Comparison of ENCODE assay signal across 8 cellular contexts in the genomic region with DNA sequence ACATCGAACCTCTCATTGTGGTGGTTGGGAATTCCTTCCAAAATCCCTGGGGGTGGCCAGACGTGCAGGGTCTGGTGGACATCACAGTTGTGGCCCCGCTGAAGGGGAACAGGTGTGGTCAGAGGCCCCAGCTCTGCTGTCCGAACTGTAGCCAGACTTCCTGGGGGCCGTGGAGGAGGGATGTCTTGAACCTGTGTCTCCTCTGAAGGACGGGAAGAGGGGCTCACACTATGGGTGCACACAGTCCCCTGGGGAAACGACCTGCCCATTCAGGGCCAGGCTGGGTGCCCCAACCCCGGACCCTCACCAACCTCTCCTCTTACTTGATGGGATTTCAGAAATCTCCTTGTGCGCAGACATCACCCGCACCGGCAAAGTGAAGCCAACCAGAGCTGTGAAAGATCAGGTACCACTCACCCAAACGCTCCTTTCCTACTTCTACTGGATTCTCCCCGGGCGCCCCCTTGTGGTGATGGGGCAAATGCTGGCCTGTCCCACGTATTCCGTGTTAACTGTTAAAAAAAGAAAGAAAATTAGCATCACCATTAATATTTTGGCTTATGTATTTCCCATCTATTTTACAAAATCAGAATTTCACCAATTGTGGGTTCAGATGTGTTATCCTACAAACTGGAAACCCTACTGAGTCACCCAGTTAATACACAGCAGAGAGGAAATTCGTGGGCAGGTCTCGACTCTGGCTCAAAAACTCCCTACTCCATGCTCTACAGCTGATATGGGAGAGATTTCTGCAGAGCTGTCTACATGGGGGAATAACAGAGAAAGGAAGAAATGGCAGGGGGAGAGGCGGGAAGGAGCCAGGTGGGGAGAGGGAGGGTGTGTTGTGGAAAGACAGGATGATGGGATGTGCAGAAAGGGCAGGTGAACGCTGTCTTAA. TPM values are rescaled to one million over a fixed set of nuclear protein-coding genes. Genes with fewer than 3 reads are reported as not detected.
A peak's percentile ranks its signal among the peaks of the same experiment; 100 is the strongest.
DNase-seq lines count a peak whose midpoint lies in the region; ATAC-seq, FAIRE-seq and TF ChIP-seq lines count a peak whose summit lies in the region.

No MANE protein-coding gene starts in this region.

- H2BK12ac ChIP-seq in H1 (ENCODE audit: low read depth, low read length), result no peak overlapping the region

- H4K20me1 ChIP-seq in H1 (replicated peaks in 1 of 2; ENCODE audit: control insufficient read depth in 1 of 2, insufficient read depth in 2 of 2, low read length in 2 of 2), result no peaks in the 10 kb centered on the region

- TF ChIP-seq POLR2A in H1 (IDR thresholded peaks at IDR 0.05; ENCODE audit: control extremely low read depth in 1 of 2, low read depth in 2 of 2, low read length in 2 of 2), result no peak

- H2BK120ac ChIP-seq in H1 (replicated peaks; ENCODE audit: low read depth, low read length), result no peak overlapping the region

- no peak overlapping the region for H3K4me2 ChIP-seq in H1 (ENCODE audit: insufficient read depth in 1 of 2, low read depth in 2 of 2, low read length in 2 of 2)

- no peak overlapping the region for H3K4me3 ChIP-seq in H1 (ENCODE audit: extremely low read depth in 1 of 4, insufficient read depth in 2 of 4, low read depth in 3 of 4, low read length in 4 of 4)

- POLR2A ChIA-PET in activated CD8-positive, alpha-beta T cell treated with anti-CD3 and anti-CD28 coated beads for 36 hours (lab: Charles Lee), result no interaction called here
- POLR2A ChIA-PET in H1 (lab: Charles Lee; ENCODE audit: partially characterized antibody), result no interaction called here

- H3K18ac ChIP-seq in H1 (ENCODE audit: extremely low read depth, low read length), result no peak overlapping the region

- TF ChIP-seq RAD21 in H1 (IDR thresholded peaks at IDR 0.05 in 1 of 2, conservative IDR thresholded peaks at IDR 0.05 in 1 of 2; ENCODE audit: low read depth in 2 of 2, low read length in 2 of 2), result peak; percentile 72 to 82

- H3K27ac Mint-ChIP-seq in activated CD8-positive, alpha-beta T cell treated with anti-CD3 and anti-CD28 coated beads for 36 hours, result no peak overlapping the region

- no peaks in the 10 kb centered on the region for H3K4me1 ChIP-seq in H1 (replicated peaks in 1 of 4; ENCODE audit: control insufficient read depth in 3 of 4, insufficient read depth in 4 of 4, low read length in 3 of 4)

- H3K14ac ChIP-seq in H1 (ENCODE audit: insufficient read length), result no peak overlapping the region

- peaks cover 4% of the 10 kb centered on the region; the same call in 1 of the 2 replicates for H3K23me2 ChIP-seq in H1 (ENCODE audit: low read depth, low read length)

- H3K36me3 ChIP-seq in H1 (ENCODE audit: control insufficient read depth in 2 of 4, insufficient read depth in 4 of 4, low read length in 3 of 4), result no peaks in the 10 kb centered on the region

- H4K5ac ChIP-seq in H1 (ENCODE audit: insufficient read length, low read depth, low read length), result no peak overlapping the region

- no peak overlapping the region for H2AK5ac ChIP-seq in H1 (ENCODE audit: low read depth, low read length)

- H2BK15ac ChIP-seq in H1 (ENCODE audit: low read length), result no peak overlapping the region

- peak; percentile 92 for TF ChIP-seq CTCF in activated CD8-positive, alpha-beta T cell treated with anti-CD3 and anti-CD28 coated beads for 36 hours (IDR thresholded peaks at IDR 0.05)
- TF ChIP-seq CTCF in H1 (IDR thresholded peaks at IDR 0.05; ENCODE audit: control extremely low read depth in 1 of 3, insufficient read depth in 1 of 3, low read depth in 1 of 3, low read length in 3 of 3), result peak; percentile 78 to 85 (median 80)

- H3K4me3 Mint-ChIP-seq in activated CD8-positive, alpha-beta T cell treated with anti-CD3 and anti-CD28 coated beads for 36 hours, result no peak overlapping the region

- peaks cover 0 to 3% (median 0%) of the 10 kb centered on the region in 4 experiments; a peak in 3 of 7 replicates for H3K27me3 ChIP-seq in H1 (replicated peaks in 1 of 4; ENCODE audit: control insufficient read depth in 3 of 4, extremely low read depth in 1 of 4, insufficient read depth in 3 of 4, low read length in 3 of 4)

- no peak for TF ChIP-seq EP300 in H1 (IDR thresholded peaks at IDR 0.05; ENCODE audit: borderline replicate concordance in 1 of 2, low read depth in 2 of 2, low read length in 2 of 2)

- no peaks in the 10 kb centered on the region for H3K36me3 Mint-ChIP-seq in activated CD8-positive, alpha-beta T cell treated with anti-CD3 and anti-CD28 coated beads for 36 hours (ENCODE audit: low read depth)

- CTCF ChIA-PET in activated CD8-positive, alpha-beta T cell treated with anti-CD3 and anti-CD28 coated beads for 36 hours (lab: Charles Lee), result interaction anchor here (0.8 to 1.9 kb wide), 7 partner anchors 12 to 275 kb away, joined by 3 to 6 read pairs (median 3); no protein-coding TSS in a partner anchor
- CTCF ChIA-PET in H1 (lab: Charles Lee; ENCODE audit: partially characterized antibody), result interaction anchor here (0.7 to 4.0 kb wide), 50 partner anchors 9 to 275 kb away, joined by 3 to 16 read pairs (median 4); partner anchors contain the start of genes PADI2, PADI4 and PADI6

- H2BK20ac ChIP-seq in H1 (ENCODE audit: low read length), result no peak overlapping the region

- no peaks in the 10 kb centered on the region for H3K9me3 Mint-ChIP-seq in activated CD8-positive, alpha-beta T cell treated with anti-CD3 and anti-CD28 coated beads for 36 hours

- no peak overlapping the region; the same call in 1 of the 2 replicates for H2AFZ ChIP-seq in H1 (ENCODE audit: low read length)

- peak; percentile 64 for ATAC-seq in activated CD8-positive, alpha-beta T cell treated with anti-CD3 and anti-CD28 coated beads for 36 hours
- ATAC-seq in HG03565 (IDR thresholded peaks at IDR 0.05; ENCODE audit: unreplicated experiment), result no peak

- H3K27me3 Mint-ChIP-seq in activated CD8-positive, alpha-beta T cell treated with anti-CD3 and anti-CD28 coated beads for 36 hours, result peaks cover 15% of the 10 kb centered on the region

- H3K9ac ChIP-seq in H1 (replicated peaks in 1 of 4; ENCODE audit: extremely low read depth in 1 of 4, low read depth in 3 of 4, low read length in 3 of 4), result no peak overlapping the region

- no peak overlapping the region for H4K8ac ChIP-seq in H1 (ENCODE audit: extremely low read depth, insufficient read depth, low read length)

- DNase-seq in AG08395 (ENCODE audit: low spot score) (peak; percentile 62), GM19240 (ENCODE audit: insufficient read length, low spot score) (peak; percentile 37), NCI-H460 (ENCODE audit: extremely low read depth, low read depth) (peak; percentile 38), H1 (ENCODE audit: low read depth in 1 of 2, low spot score in 2 of 2) (peak; percentile 23 to 96), mucosa of gallbladder (ENCODE audit: low spot score) (peak; percentile 51)
- peak; percentile 81 for DNase-seq in activated CD8-positive, alpha-beta T cell treated with anti-CD3 and anti-CD28 coated beads for 36 hours
- peak; percentile 88 for DNase-seq in stimulated activated CD8-positive, alpha-beta memory T cell treated with anti-CD3 and anti-CD28 coated beads, Interleukin-4, amount 100 ng/mL, for 48 hours

- no peak overlapping the region for H2BK5ac ChIP-seq in H1 (ENCODE audit: low read depth, low read length)

- intact Hi-C loops in activated CD8-positive, alpha-beta T cell treated with anti-CD3 and anti-CD28 coated beads for 36 hours (cut with micrococcal nuclease), result no loop called here

- H3K4me1 Mint-ChIP-seq in activated CD8-positive, alpha-beta T cell treated with anti-CD3 and anti-CD28 coated beads for 36 hours (ENCODE audit: low read depth), result no peaks in the 10 kb centered on the region

- no peaks in the 10 kb centered on the region for H3K79me2 ChIP-seq in H1 (ENCODE audit: control insufficient read depth in 1 of 2, insufficient read depth in 2 of 2, low read length in 2 of 2)

- FAIRE-seq in H1 (lab: Jason Lieb, UNC), result peak; percentile 55

- 53% methylated on average over 20 of the region's 20 CpGs; no CpG with 5 or more reads in 1 of the 2 experiments for WGBS in H1 (ENCODE audit: extremely low coverage in 1 of 2, insufficient coverage in 1 of 2, insufficient read length in 1 of 2, insufficient replicate concordance in 2 of 2, low coverage in 1 of 2, low lambda C conversion rate in 2 of 2, missing lambda C conversion rate in 1 of 2), 2 experiments

- H3K27ac ChIP-seq in H1 (ENCODE audit: low read depth, low read length), result no peak overlapping the region

- H3K79me1 ChIP-seq in H1 (ENCODE audit: low read depth, low read length), result no peaks in the 10 kb centered on the region

- no peak overlapping the region for H3K23ac ChIP-seq in H1 (ENCODE audit: insufficient read length)

- H3K4ac ChIP-seq in H1 (replicated peaks; ENCODE audit: insufficient read length, low read depth, low read length), result no peak overlapping the region

- H3K9me3 ChIP-seq in H1 (ENCODE audit: insufficient read depth in 2 of 2, low read depth in 1 of 2, low read length in 1 of 2), result no peaks in the 10 kb centered on the region

- H4K91ac ChIP-seq in H1 (replicated peaks; ENCODE audit: insufficient read length, low read length), result no peak overlapping the region

- no peak overlapping the region for H3K56ac ChIP-seq in H1 (replicated peaks; ENCODE audit: insufficient read length, low read depth, low read length)

RNA-seq across cellular contexts. Expression of gene PADI4, which starts 28.1 kb away (rescaled TPM):
- total RNA-seq in NCI-H460 (2014; rRNA removed; shearing (Covaris generic)), result not detected in 2 replicates
- polyA plus RNA-seq in NCI-H460 (2014; cell fraction: nucleus; rRNA removed), result not detected in 2 replicates
- total RNA-seq in activated CD8-positive, alpha-beta T cell treated with anti-CD3 and anti-CD28 coated beads for 36 hours, result 1 to 10 TPM; 1.6 to 1.8 TPM
- not detected in 2 replicates for total RNA-seq in H1 (2021; fragmentation: NEBNext Ultra II Directional; extraction: Animal tissue kit (Norgen Biotek cat#: 25700))
- polyA plus RNA-seq in H1 (2011; rRNA removed), result 0.17 and 0.29 TPM in 2 replicates
- 0.18 TPM for polyA plus RNA-seq in H1 (2011; cell fraction: cytosol; rRNA removed)
- 0.11 TPM for polyA plus RNA-seq in H1 (2011; cell fraction: nucleus; rRNA removed)
- polyA plus RNA-seq in H1 (2012, experiment 1 of 2), result 0.06 to 0.25 TPM (median 0.20 TPM) in 3 of 4 replicates, not detected in the other
- 0.07 TPM for polyA plus RNA-seq in H1 (2012, experiment 2 of 2)
- 0.39 TPM for polyA plus RNA-seq in H1 (2013, experiment 1 of 2)
- polyA plus RNA-seq in H1 (2013, experiment 2 of 2), result 0.29 TPM
- polyA minus RNA-seq in H1 (2011; rRNA and poly(A)+ RNA removed), result 0.41 TPM in 1 of 2 replicates, not detected in the other
- polyA minus RNA-seq in H1 (2011; cell fraction: cytosol; rRNA and poly(A)+ RNA removed), result not detected
- not detected for polyA minus RNA-seq in H1 (2011; cell fraction: nucleus; rRNA and poly(A)+ RNA removed)
- total RNA-seq in mucosa of gallbladder, result 0.78 TPM

RNA-seq across cellular contexts. Expression of gene PADI6, which starts 35.9 kb away (rescaled TPM):
- total RNA-seq in NCI-H460 (2014; rRNA removed; shearing (Covaris generic)), result not detected in 2 replicates
- not detected in 2 replicates for polyA plus RNA-seq in NCI-H460 (2014; cell fraction: nucleus; rRNA removed)
- not detected for total RNA-seq in activated CD8-positive, alpha-beta T cell treated with anti-CD3 and anti-CD28 coated beads for 36 hours
- total RNA-seq in H1 (2021; fragmentation: NEBNext Ultra II Directional; extraction: Animal tissue kit (Norgen Biotek cat#: 25700)), result not detected in 2 replicates
- not detected in 2 replicates for polyA plus RNA-seq in H1 (2011; rRNA removed)
- not detected for polyA plus RNA-seq in H1 (2011; cell fraction: cytosol; rRNA removed)
- not detected for polyA plus RNA-seq in H1 (2011; cell fraction: nucleus; rRNA removed)
- not detected in 4 replicates for polyA plus RNA-seq in H1 (2012, experiment 1 of 2)
- not detected for polyA plus RNA-seq in H1 (2012, experiment 2 of 2)
- polyA plus RNA-seq in H1 (2013, experiment 1 of 2), result not detected
- polyA plus RNA-seq in H1 (2013, experiment 2 of 2), result not detected
- polyA minus RNA-seq in H1 (2011; rRNA and poly(A)+ RNA removed), result not detected in 2 replicates
- not detected for polyA minus RNA-seq in H1 (2011; cell fraction: cytosol; rRNA and poly(A)+ RNA removed)
- polyA minus RNA-seq in H1 (2011; cell fraction: nucleus; rRNA and poly(A)+ RNA removed), result not detected
- not detected for total RNA-seq in mucosa of gallbladder

Comparison
In these comparisons a context has a peak if more than half of its experiments do, and no peak if none do; other contexts are left out.
1. DNase-seq: peak in every context shown above with its lines; median percentile 88 in stimulated activated CD8-positive, alpha-beta memory T cell treated with anti-CD3 and anti-CD28 coated beads, Interleukin-4, amount 100 ng/mL, for 48 hours; 81 in activated CD8-positive, alpha-beta T cell treated with anti-CD3 and anti-CD28 coated beads for 36 hours; 62 in AG08395; 60 in H1; 51 in mucosa of gallbladder; 38 in NCI-H460; 37 in GM19240.